In genomic region chrX:44344194-44344593, GRCh38 we compare ENCODE assay signal across 8 cellular contexts. TPM values are rescaled to one million over a fixed set of nuclear protein-coding genes. Genes with fewer than 3 reads are reported as not detected.
DNase-seq lines count a peak whose midpoint lies in the region; ATAC-seq lines count a peak whose summit lies in the region.

No MANE protein-coding gene starts in this region.

- H3K36me3 Mint-ChIP-seq in activated CD8-positive, alpha-beta T cell treated with anti-CD3 and anti-CD28 coated beads, Interleukin-2, amount 10 ng/mL, durations not matched to agents 7 days and 5 days (ENCODE audit: low read depth), result no peaks in the 10 kb centered on the region

- POLR2A ChIA-PET in activated CD8-positive, alpha-beta T cell treated with anti-CD3 and anti-CD28 coated beads, Interleukin-2, amount 10 ng/mL, durations not matched to agents 7 days and 5 days (lab: Charles Lee), result no interaction called here

- H3K4me1 Mint-ChIP-seq in activated CD8-positive, alpha-beta T cell treated with anti-CD3 and anti-CD28 coated beads, Interleukin-2, amount 10 ng/mL, durations not matched to agents 7 days and 5 days (ENCODE audit: low read depth), result peaks cover 13% of the 10 kb centered on the region

- peak; percentile 77 for DNase-seq in activated CD8-positive, alpha-beta T cell treated with anti-CD3 and anti-CD28 coated beads, Interleukin-2, amount 10 ng/mL, durations not matched to agents 7 days and 5 days
- peak; percentile 60 for DNase-seq in stimulated activated CD4-positive, alpha-beta T cell treated with anti-CD3 and anti-CD28 coated beads, Interleukin-15, amount 100 ng/mL, for 24 hours
- DNase-seq in NCI-H2171 treated with DMSO at 0.1 percent for 48 hours (lab: John Stamatoyannopoulos, UW), result no peak
- no peak for DNase-seq in AG08395 (ENCODE audit: low spot score)
- no peak for DNase-seq in DMS 273 treated with DMSO at 0.1 percent for 48 hours (lab: John Stamatoyannopoulos, UW)

- H3K27ac Mint-ChIP-seq in activated CD8-positive, alpha-beta T cell treated with anti-CD3 and anti-CD28 coated beads, Interleukin-2, amount 10 ng/mL, durations not matched to agents 7 days and 5 days, result peak overlapping the region; percentile 92

- CTCF ChIA-PET in activated CD8-positive, alpha-beta T cell treated with anti-CD3 and anti-CD28 coated beads, Interleukin-2, amount 10 ng/mL, durations not matched to agents 7 days and 5 days (lab: Charles Lee), result no interaction called here

- ATAC-seq in HG03442 (IDR thresholded peaks at IDR 0.05; ENCODE audit: unreplicated experiment), result peak; percentile 39
- peak; percentile 85 for ATAC-seq in activated CD8-positive, alpha-beta T cell treated with anti-CD3 and anti-CD28 coated beads, Interleukin-2, amount 10 ng/mL, durations not matched to agents 7 days and 5 days
- ATAC-seq in esophagus mucosa, result peak; percentile 58
- no peak for ATAC-seq in HG03097 (IDR thresholded peaks at IDR 0.05; ENCODE audit: low FRiP score, unreplicated experiment)

- no peaks in the 10 kb centered on the region for H3K27me3 Mint-ChIP-seq in activated CD8-positive, alpha-beta T cell treated with anti-CD3 and anti-CD28 coated beads, Interleukin-2, amount 10 ng/mL, durations not matched to agents 7 days and 5 days (ENCODE audit: low read depth)

- H3K4me3 Mint-ChIP-seq in activated CD8-positive, alpha-beta T cell treated with anti-CD3 and anti-CD28 coated beads, Interleukin-2, amount 10 ng/mL, durations not matched to agents 7 days and 5 days, result peak overlapping the region; percentile 77

- H3K9me3 Mint-ChIP-seq in activated CD8-positive, alpha-beta T cell treated with anti-CD3 and anti-CD28 coated beads, Interleukin-2, amount 10 ng/mL, durations not matched to agents 7 days and 5 days (ENCODE audit: insufficient read depth), result no peaks in the 10 kb centered on the region

RNA-seq across cellular contexts. Expression of gene EFHC2, which starts 0.7 kb away (rescaled TPM):
- under 1 TPM; 0.31 to 0.53 TPM for total RNA-seq in activated CD8-positive, alpha-beta T cell treated with anti-CD3 and anti-CD28 coated beads, Interleukin-2, amount 10 ng/mL, durations not matched to agents 7 days and 5 days
- 0.80 TPM for total RNA-seq in esophagus mucosa

Comparison
In these comparisons a context has a peak if more than half of its experiments do, and no peak if none do; other contexts are left out.
1. DNase-seq: peak in activated CD8-positive, alpha-beta T cell treated with anti-CD3 and anti-CD28 coated beads, Interleukin-2, amount 10 ng/mL, durations not matched to agents 7 days and 5 days (single experiment) and stimulated activated CD4-positive, alpha-beta T cell treated with anti-CD3 and anti-CD28 coated beads, Interleukin-15, amount 100 ng/mL, for 24 hours (single experiment); none in NCI-H2171 treated with DMSO at 0.1 percent for 48 hours (single experiment), AG08395 (single experiment) and DMS 273 treated with DMSO at 0.1 percent for 48 hours (single experiment).